In the genomic region with DNA sequence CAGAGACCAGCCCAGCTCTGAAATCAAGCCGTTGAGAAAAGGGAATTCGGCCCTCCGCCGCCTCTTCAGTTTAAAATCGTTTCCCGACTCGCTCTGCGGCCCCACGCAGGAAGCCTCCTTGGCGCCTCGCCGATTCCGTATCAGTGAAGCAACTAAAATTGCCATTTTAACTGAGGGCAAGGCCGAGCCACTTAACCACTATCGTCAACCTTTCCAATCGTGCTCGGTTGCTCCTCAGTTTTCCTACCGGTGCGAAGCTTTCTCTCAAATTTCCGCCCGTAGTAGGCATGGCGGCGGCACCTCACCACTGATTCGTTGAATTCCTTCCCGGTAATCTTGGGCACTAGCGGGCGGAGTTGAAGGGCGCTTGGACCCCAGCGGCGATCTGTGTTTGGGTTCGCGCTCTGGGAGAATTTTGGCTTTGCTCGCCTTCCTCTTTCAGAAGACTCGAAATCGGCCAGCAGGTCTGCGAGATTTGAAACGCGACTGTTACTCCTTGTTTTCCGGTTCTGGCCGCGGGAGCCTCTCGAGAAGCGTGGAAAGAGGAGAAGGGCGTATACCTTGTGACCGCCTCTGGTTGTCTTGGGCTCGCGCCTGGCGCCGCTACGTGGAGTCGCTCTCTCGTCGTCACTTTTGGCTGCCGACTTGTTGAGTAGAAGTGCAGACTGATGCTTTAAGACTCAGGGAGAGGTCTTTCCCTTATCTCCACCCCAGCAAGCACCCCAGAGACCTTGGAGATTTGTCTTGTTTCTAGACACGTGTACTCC, we compare ENCODE assay signal across 8 cellular contexts. TPM values are rescaled to one million over a fixed set of nuclear protein-coding genes. Genes with fewer than 3 reads are reported as not detected.
DNase-seq lines count a peak whose midpoint lies in the region; ATAC-seq and TF ChIP-seq lines count a peak whose summit lies in the region.

A gene with protein sequence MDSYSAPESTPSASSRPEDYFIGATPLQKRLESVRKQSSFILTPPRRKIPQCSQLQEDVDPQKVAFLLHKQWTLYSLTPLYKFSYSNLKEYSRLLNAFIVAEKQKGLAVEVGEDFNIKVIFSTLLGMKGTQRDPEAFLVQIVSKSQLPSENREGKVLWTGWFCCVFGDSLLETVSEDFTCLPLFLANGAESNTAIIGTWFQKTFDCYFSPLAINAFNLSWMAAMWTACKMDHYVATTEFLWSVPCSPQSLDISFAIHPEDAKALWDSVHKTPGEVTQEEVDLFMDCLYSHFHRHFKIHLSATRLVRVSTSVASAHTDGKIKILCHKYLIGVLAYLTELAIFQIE (minus strand): TSS at position 569 of the 767 bp plus-strand sequence. CDS start 13,584 bp downstream, outside the sequence.
A gene with protein sequence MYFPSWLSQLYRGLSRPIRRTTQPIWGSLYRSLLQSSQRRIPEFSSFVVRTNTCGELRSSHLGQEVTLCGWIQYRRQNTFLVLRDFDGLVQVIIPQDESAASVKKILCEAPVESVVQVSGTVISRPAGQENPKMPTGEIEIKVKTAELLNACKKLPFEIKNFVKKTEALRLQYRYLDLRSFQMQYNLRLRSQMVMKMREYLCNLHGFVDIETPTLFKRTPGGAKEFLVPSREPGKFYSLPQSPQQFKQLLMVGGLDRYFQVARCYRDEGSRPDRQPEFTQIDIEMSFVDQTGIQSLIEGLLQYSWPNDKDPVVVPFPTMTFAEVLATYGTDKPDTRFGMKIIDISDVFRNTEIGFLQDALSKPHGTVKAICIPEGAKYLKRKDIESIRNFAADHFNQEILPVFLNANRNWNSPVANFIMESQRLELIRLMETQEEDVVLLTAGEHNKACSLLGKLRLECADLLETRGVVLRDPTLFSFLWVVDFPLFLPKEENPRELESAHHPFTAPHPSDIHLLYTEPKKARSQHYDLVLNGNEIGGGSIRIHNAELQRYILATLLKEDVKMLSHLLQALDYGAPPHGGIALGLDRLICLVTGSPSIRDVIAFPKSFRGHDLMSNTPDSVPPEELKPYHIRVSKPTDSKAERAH (plus strand): TSS at position 359 of the 767 bp plus-strand sequence. CDS start 557 bp downstream, outside the sequence.

- H3K4me3 Mint-ChIP-seq in nephron progenitor cell, result peak within 1 kb of the TSS; percentile 99
- peak within 1 kb of the TSS; percentile 92 to 97 for H3K4me3 Mint-ChIP-seq in stimulated activated naive CD8-positive, alpha-beta T cell treated with anti-CD3 and anti-CD28 coated beads, Interleukin-15, amount 100 ng/mL, for 72 hours

- peaks cover 20% of the 10 kb centered on the region for H3F3A ChIP-seq in MM.1S (ENCODE audit: insufficient read depth, low read length)

- in situ Hi-C loops in HAP-1 (cut with MboI; ENCODE audit: low sequenced_read_pairs), result loop anchor here (10.0 kb wide), 1 partner anchor 400 kb away; no protein-coding TSS in a partner anchor

- H3K36me3 ChIP-seq in ES-I3 (ENCODE audit: insufficient read depth, low read length), result 0 out of 2 replicates have a peak, but pooled peaks cover 2% of the 10 kb centered on the region
- peaks cover 28% of the 10 kb centered on the region for H3K36me3 ChIP-seq in HAP-1 (replicated peaks)
- no peaks in the 10 kb centered on the region for H3K36me3 ChIP-seq in MM.1S (replicated peaks; ENCODE audit: insufficient read depth, low read length)

- peak within 1 kb of the TSS; percentile 79 for H2AFZ ChIP-seq in MM.1S (ENCODE audit: low read length)

- H3K4me1 ChIP-seq in ES-I3 (ENCODE audit: insufficient read depth, low read length) (no peaks in the 10 kb centered on the region), HAP-1 (peaks cover 21% of the 10 kb centered on the region), MM.1S (ENCODE audit: low read length) (peaks cover 5% of the 10 kb centered on the region; the same call in 1 of the 2 replicates)

- peak within 1 kb of the TSS; percentile 95 for H3K9ac ChIP-seq in ES-I3 (ENCODE audit: low read depth, low read length)
- peak within 1 kb of the TSS; percentile 77 for H3K9ac ChIP-seq in MM.1S (ENCODE audit: low read length)

- H3K4me3 ChIP-seq in HAP-1 (peak within 1 kb of the TSS; percentile 68), MM.1S (ENCODE audit: low read length) (peak within 1 kb of the TSS; percentile 75), fibroblast of the aortic adventitia (ENCODE audit: low read depth, low read length) (peak within 1 kb of the TSS; percentile 95)

- H3K27ac Mint-ChIP-seq in nephron progenitor cell, result peak within 1 kb of the TSS; percentile 100
- peak within 1 kb of the TSS; percentile 98 to 99 for H3K27ac Mint-ChIP-seq in stimulated activated naive CD8-positive, alpha-beta T cell treated with anti-CD3 and anti-CD28 coated beads, Interleukin-15, amount 100 ng/mL, for 72 hours

- peaks cover 47% of the 10 kb centered on the region for H3K79me2 ChIP-seq in MM.1S (ENCODE audit: low read length)

- H3K9me2 ChIP-seq in MM.1S (replicated peaks; ENCODE audit: insufficient read depth, low read length), result no peaks in the 10 kb centered on the region

- H4K20me1 ChIP-seq in MM.1S (ENCODE audit: insufficient read depth, low read length), result no peaks in the 10 kb centered on the region

- H3K27ac ChIP-seq in MM.1S (ENCODE audit: low read length), result peak within 1 kb of the TSS; percentile 79

- ATAC-seq in stimulated activated naive CD8-positive, alpha-beta T cell treated with anti-CD3 and anti-CD28 coated beads, Interleukin-15, amount 100 ng/mL, for 72 hours, result peak; percentile 92

- peaks cover 39% of the 10 kb centered on the region for H3K36me3 Mint-ChIP-seq in nephron progenitor cell (ENCODE audit: low read depth)

- H3K27me3 ChIP-seq in HAP-1 (ENCODE audit: low read depth) (no peaks in the 10 kb centered on the region), MM.1S (replicated peaks; ENCODE audit: insufficient read depth, low read length) (no peaks in the 10 kb centered on the region)

- DNase-seq in HAP-1 (ENCODE audit: low spot score in 2 of 2) (peak; percentile 95 to 98), MM.1S (peak; percentile 97), SIG-M5 (lab: John Stamatoyannopoulos, UW) (peak; percentile 99), activated gamma-delta T cell (lab: John Stamatoyannopoulos, UW) (peak; percentile 60), fibroblast of the aortic adventitia (ENCODE audit: low read depth) (peak; percentile 99), nephron progenitor cell (peak; percentile 83)
- DNase-seq in stimulated activated naive CD8-positive, alpha-beta T cell treated with anti-CD3 and anti-CD28 coated beads, Interleukin-15, amount 100 ng/mL, for 72 hours, result peak; percentile 88 to 93

- TF ChIP-seq CTCF in MM.1S (IDR thresholded peaks at IDR 0.05; ENCODE audit: low read length) (no peak), fibroblast of the aortic adventitia (IDR thresholded peaks at IDR 0.05; ENCODE audit: insufficient read depth, low read length) (no peak), nephron progenitor cell (IDR thresholded peaks at IDR 0.05) (no peak)

- H3K9me3 ChIP-seq in ES-I3 (ENCODE audit: control insufficient read depth, insufficient read depth, low read length) (no peaks in the 10 kb centered on the region), HAP-1 (no peaks in the 10 kb centered on the region), MM.1S (replicated peaks; ENCODE audit: insufficient read depth, low read length) (no peaks in the 10 kb centered on the region)

- H3K27me3 Mint-ChIP-seq in nephron progenitor cell (ENCODE audit: low read depth, poor library complexity), result peaks cover 7% of the 10 kb centered on the region
- H3K27me3 Mint-ChIP-seq in stimulated activated naive CD8-positive, alpha-beta T cell treated with anti-CD3 and anti-CD28 coated beads, Interleukin-15, amount 100 ng/mL, for 72 hours, result no peaks in the 10 kb centered on the region

- peaks cover 6% of the 10 kb centered on the region for H3K9me3 Mint-ChIP-seq in nephron progenitor cell
- no peaks in the 10 kb centered on the region for H3K9me3 Mint-ChIP-seq in stimulated activated naive CD8-positive, alpha-beta T cell treated with anti-CD3 and anti-CD28 coated beads, Interleukin-15, amount 100 ng/mL, for 72 hours

- H3K4me1 Mint-ChIP-seq in nephron progenitor cell, result peaks cover 31% of the 10 kb centered on the region
- H3K4me1 Mint-ChIP-seq in stimulated activated naive CD8-positive, alpha-beta T cell treated with anti-CD3 and anti-CD28 coated beads, Interleukin-15, amount 100 ng/mL, for 72 hours, result peaks cover 63% of the 10 kb centered on the region

- H3K4me2 ChIP-seq in MM.1S (ENCODE audit: low read depth, low read length), result peak within 1 kb of the TSS; percentile 92

RNA-seq across cellular contexts. Expression of the first gene that starts in this region (rescaled TPM):
- total RNA-seq in fibroblast of the aortic adventitia (ENCODE audit: low replicate concordance), result 6.5 and 27.5 TPM in 2 replicates

RNA-seq across cellular contexts. Expression of the second gene that starts in this region (rescaled TPM):
- total RNA-seq in fibroblast of the aortic adventitia (ENCODE audit: low replicate concordance), result 15.9 and 18.3 TPM in 2 replicates

Comparison
In these comparisons a context has a peak if more than half of its experiments do, and no peak if none do; other contexts are left out.
1. Peak in every context shown above with its lines: DNase-seq, ATAC-seq, H3K4me3 ChIP-seq and H3K27ac ChIP-seq.